1 cellular context compared by ENCODE assay signal in the genomic region with DNA sequence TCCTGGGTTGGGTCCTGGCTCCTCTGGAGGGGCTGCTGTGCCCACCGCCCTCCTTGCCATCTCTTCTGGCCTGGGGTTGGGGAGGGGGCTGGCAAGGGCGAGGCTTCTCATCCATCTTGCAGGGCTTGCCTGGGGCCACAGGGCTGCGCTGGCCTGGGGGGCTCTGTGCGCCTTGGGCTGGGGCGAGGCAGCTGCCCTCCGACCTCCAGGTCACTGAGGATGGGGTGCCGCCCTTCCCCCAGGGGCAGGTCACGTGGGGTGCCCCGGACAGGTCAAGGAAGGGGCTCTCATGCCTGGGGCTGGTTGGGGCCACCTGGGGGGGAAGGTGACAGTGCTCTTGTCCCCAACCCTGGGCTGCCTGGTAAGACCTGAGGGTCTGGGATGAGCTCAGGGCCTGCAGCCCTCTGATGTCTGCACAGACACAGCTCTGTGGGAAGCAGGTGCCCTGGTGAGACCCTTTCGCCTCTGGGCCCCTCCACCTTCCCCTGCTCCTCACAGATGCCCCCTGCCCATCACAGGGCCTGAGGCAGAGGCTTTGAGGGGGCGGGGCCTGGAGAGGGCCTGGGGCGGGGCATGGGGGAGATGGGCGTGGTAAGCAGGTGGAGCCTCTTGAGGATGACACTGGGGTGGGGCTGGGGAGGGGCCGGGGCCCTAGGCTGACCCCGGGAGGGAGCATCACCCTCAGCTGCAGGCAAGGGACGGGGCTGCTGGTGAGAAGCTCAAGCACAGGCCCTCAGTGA.
TF ChIP-seq lines count a peak whose summit lies in the region.

No MANE protein-coding gene starts in this region.

TF ChIP-seq in HCT116, 20 proteins besides CTCF, POLR2A, EP300 and RAD21 (continued from another document):
- TF ChIP-seq, protein P1, sequence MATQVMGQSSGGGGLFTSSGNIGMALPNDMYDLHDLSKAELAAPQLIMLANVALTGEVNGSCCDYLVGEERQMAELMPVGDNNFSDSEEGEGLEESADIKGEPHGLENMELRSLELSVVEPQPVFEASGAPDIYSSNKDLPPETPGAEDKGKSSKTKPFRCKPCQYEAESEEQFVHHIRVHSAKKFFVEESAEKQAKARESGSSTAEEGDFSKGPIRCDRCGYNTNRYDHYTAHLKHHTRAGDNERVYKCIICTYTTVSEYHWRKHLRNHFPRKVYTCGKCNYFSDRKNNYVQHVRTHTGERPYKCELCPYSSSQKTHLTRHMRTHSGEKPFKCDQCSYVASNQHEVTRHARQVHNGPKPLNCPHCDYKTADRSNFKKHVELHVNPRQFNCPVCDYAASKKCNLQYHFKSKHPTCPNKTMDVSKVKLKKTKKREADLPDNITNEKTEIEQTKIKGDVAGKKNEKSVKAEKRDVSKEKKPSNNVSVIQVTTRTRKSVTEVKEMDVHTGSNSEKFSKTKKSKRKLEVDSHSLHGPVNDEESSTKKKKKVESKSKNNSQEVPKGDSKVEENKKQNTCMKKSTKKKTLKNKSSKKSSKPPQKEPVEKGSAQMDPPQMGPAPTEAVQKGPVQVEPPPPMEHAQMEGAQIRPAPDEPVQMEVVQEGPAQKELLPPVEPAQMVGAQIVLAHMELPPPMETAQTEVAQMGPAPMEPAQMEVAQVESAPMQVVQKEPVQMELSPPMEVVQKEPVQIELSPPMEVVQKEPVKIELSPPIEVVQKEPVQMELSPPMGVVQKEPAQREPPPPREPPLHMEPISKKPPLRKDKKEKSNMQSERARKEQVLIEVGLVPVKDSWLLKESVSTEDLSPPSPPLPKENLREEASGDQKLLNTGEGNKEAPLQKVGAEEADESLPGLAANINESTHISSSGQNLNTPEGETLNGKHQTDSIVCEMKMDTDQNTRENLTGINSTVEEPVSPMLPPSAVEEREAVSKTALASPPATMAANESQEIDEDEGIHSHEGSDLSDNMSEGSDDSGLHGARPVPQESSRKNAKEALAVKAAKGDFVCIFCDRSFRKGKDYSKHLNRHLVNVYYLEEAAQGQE (IDR thresholded peaks at IDR 0.05; ENCODE audit: low read depth): no peak
- TF ChIP-seq SRF (IDR thresholded peaks at IDR 0.05; ENCODE audit: low read depth) (no peak), SIN3A (IDR thresholded peaks at IDR 0.05; ENCODE audit: low read depth) (no peak), EZH2 (IDR thresholded peaks at IDR 0.05) (no peak), CEBPB (IDR thresholded peaks at IDR 0.05; ENCODE audit: low read depth) (no peak), POLR2AphosphoS5 (IDR thresholded peaks at IDR 0.05; ENCODE audit: low read depth, low read length) (no peak), ZFX (IDR thresholded peaks at IDR 0.05) (no peak), JUND (IDR thresholded peaks at IDR 0.05) (no peak), CBX3 (IDR thresholded peaks at IDR 0.05; ENCODE audit: low read depth) (no peak), YY1 (IDR thresholded peaks at IDR 0.05; ENCODE audit: extremely low read depth, insufficient replicate concordance, low read depth, low read length) (no peak), FOSL1 (IDR thresholded peaks at IDR 0.05; ENCODE audit: low read depth) (no peak), ELF1 (IDR thresholded peaks at IDR 0.05; ENCODE audit: borderline replicate concordance, low read depth) (no peak), EGR1 (IDR thresholded peaks at IDR 0.05; ENCODE audit: low read depth) (no peak), TCF7L2 (IDR thresholded peaks at IDR 0.05; ENCODE audit: borderline replicate concordance, extremely low read depth, insufficient read depth, insufficient read length) (no peak), SP1 (IDR thresholded peaks at IDR 0.05; ENCODE audit: low read depth) (no peak)
- TF ChIP-seq, protein P2, sequence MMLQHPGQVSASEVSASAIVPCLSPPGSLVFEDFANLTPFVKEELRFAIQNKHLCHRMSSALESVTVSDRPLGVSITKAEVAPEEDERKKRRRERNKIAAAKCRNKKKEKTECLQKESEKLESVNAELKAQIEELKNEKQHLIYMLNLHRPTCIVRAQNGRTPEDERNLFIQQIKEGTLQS (IDR thresholded peaks at IDR 0.05): no peak
- TF ChIP-seq, protein P3, sequence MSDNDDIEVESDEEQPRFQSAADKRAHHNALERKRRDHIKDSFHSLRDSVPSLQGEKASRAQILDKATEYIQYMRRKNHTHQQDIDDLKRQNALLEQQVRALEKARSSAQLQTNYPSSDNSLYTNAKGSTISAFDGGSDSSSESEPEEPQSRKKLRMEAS (IDR thresholded peaks at IDR 0.05): no peak
